1 cellular context compared by ENCODE assay signal in the genomic region with DNA sequence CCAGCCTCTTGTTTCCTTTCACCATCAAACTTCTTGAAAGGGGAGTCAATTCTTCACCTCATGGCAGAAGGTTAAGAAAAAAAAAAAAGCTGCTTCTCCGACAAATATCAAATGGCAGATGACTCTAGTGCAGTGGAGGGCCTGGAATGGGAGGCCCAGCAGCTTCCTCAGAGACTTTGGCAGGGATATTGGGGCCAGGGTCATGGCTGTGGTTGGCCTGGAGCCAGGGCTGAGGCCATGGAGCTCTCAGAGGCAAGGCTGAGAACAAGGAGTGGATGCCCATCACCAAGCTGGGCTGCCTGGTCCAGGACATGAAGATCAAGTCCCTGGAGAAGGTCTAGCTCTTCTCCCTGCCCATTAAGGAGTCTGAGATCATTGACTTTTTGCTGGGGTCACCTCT.
TF ChIP-seq lines count a peak whose summit lies in the region.

No MANE protein-coding gene starts in this region.

TF ChIP-seq in K562, 482 proteins besides CTCF, POLR2A, EP300 and RAD21:
- no peak for TF ChIP-seq ZNF740 (CRISPR knock-in tag; IDR thresholded peaks at IDR 0.05)
- no peak for TF ChIP-seq ZNF740 (tag; IDR thresholded peaks at IDR 0.05)
- no peak for TF ChIP-seq ZNF444 (CRISPR knock-in tag; IDR thresholded peaks at IDR 0.05)
- no peak for TF ChIP-seq ZNF512 (tag; IDR thresholded peaks at IDR 0.05)
- no peak for TF ChIP-seq ELF1 (tag; IDR thresholded peaks at IDR 0.05)
- no peak for TF ChIP-seq RBFOX2 (IDR thresholded peaks at IDR 0.05; ENCODE audit: low read depth, low read length)
- TF ChIP-seq ZC3H4 (CRISPR knock-in tag; IDR thresholded peaks at IDR 0.05; ENCODE audit: borderline replicate concordance) = no peak
- TF ChIP-seq NFIC (IDR thresholded peaks at IDR 0.05) = peak; percentile 41; the same call in 1 of the 2 replicates
